ENCODE assay signal across 29 cellular contexts in the genomic region with DNA sequence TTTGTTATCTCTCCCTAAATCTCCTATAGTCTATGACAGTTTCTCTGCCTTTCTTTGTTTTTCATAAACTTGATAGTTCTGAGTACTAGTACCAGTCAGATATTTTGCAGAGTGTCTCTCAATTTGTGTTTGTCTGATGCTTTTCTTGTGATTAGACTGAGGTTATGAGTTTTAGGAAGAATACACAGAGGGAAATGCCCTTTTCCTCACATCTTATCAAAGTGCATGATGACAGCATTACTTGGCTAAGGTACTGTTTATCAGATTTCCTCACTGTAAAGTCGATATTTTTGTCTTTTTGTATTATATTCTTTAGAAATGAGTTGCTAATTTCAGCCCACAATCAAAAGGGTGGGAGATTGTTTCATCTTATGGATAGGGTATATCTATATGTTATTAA.
"Had no signal": no experiment of that assay in that cellular context is flagged by ENCODE, and none has a peak within 500 bp of the region (broad histone marks: within the 10 kb centered on the region; RNA-seq: fewer than 3 reads in every experiment).

No MANE protein-coding gene starts in this region.

- H3K9me3 ChIP-seq: body of pancreas, colonic mucosa, esophagus squamous epithelium, gastroesophageal sphincter had no signal

- H3K27ac ChIP-seq: adrenal gland, body of pancreas, colonic mucosa, epithelial cell of prostate, esophagus squamous epithelium, gastroesophageal sphincter, WERI-Rb-1 had no signal

- H3K4me1 ChIP-seq: body of pancreas, colonic mucosa, esophagus squamous epithelium, gastroesophageal sphincter had no signal

- DNase-seq: activated B cell treated with CpG ODN at 0.5 μM for 24 hours; activated CD4-positive, alpha-beta T cell treated with anti-CD3 and anti-CD28 coated beads for 48 hours; activated CD4-positive, alpha-beta T cell treated with anti-CD3 and anti-CD28 coated beads, Interleukin-2, amount 50 U/mL, for 1 hour; activated CD4-positive, alpha-beta T cell treated with anti-CD3 and anti-CD28 coated beads, Interleukin-2, amount 50 U/mL, for 48 hours; activated CD8-positive, alpha-beta memory T cell treated with anti-CD3 and anti-CD28 coated beads for 24 hours; activated CD8-positive, alpha-beta T cell treated with anti-CD3 and anti-CD28 coated beads for 36 hours; activated effector memory CD4-positive, alpha-beta T cell treated with Interleukin-2 at 50 U/mL for 16 hours; activated naive CD4-positive, alpha-beta T cell treated with anti-CD3 and anti-CD28 coated beads for 36 hours; activated naive CD8-positive, alpha-beta T cell treated with anti-CD3 and anti-CD28 coated beads for 36 hours; activated naive CD8-positive, alpha-beta T cell treated with anti-CD3 and anti-CD28 coated beads, Interleukin-2, amount 50 U/mL, for 24 hours; activated T-cell treated with anti-CD3 and anti-CD28 coated beads, Interleukin-2, amount 50 U/mL, for 4 hours; adrenal gland; amygdala; aorta; body of pancreas; caudate nucleus; colonic mucosa; effector CD4-positive, alpha-beta T cell; effector memory CD8-positive, alpha-beta T cell; esophagus squamous epithelium; foreskin melanocyte; T-helper 1 cell; T-helper 17 cell; T1000; WERI-Rb-1 had no signal

- ATAC-seq: activated CD4-positive, CD25-positive, alpha-beta regulatory T cell treated with anti-CD3 and anti-CD28 coated beads, Interleukin-2, amount 50 U/mL, for 24 hours; activated CD8-positive, alpha-beta T cell treated with anti-CD3 and anti-CD28 coated beads for 36 hours; activated naive CD8-positive, alpha-beta T cell treated with anti-CD3 and anti-CD28 coated beads, Interleukin-2, amount 50 U/mL, for 24 hours; activated T-cell treated with anti-CD3 and anti-CD28 coated beads, Interleukin-2, amount 50 U/mL, for 4 hours; activated T-helper 17 cell treated with anti-CD3 and anti-CD28 coated beads, Interleukin-2, amount 50 U/mL, for 72 hours; body of pancreas; effector memory CD8-positive, alpha-beta T cell; gastroesophageal sphincter; T-helper 17 cell had no signal

- H3K27me3 ChIP-seq: adrenal gland, body of pancreas, colonic mucosa, esophagus squamous epithelium, gastroesophageal sphincter had no signal

- H3K4me3 ChIP-seq: adrenal gland, body of pancreas, colonic mucosa, esophagus squamous epithelium, gastroesophageal sphincter had no signal

- H3K36me3 ChIP-seq: adrenal gland, colonic mucosa, esophagus squamous epithelium, gastroesophageal sphincter, WERI-Rb-1 had no signal
